11 cellular contexts compared by ENCODE assay signal in the genomic region with DNA sequence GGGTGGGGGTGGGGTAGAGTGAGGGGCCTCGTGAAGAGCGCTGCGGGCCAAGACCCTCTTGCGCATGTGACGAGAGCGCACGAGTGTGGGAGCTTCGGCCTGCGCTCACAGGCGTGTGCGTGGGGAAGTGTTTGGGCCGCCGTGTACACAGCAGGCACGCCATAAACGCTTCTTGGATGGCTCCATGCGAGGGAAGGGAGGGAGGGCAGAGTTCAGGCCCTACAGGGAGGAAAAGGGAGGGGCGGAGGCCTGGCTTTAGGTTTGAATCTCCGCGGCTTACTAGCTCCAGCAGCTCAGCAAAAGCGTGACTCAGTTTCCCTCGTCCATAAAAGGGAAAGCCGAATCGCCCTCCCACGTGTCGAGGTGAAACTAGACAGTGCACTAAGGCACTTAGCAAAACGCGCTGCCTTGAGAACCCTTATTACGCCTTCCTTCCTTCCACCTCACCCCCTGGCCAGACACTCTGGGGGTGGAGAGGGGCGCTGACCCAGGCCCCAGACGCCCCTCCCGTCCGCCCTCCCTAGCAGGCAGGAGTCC. TPM values are rescaled to one million over a fixed set of nuclear protein-coding genes. Genes with fewer than 3 reads are reported as not detected.
DNase-seq lines count a peak whose midpoint lies in the region; ATAC-seq and TF ChIP-seq lines count a peak whose summit lies in the region.
"Had no signal": no experiment of that assay in that cellular context is flagged by ENCODE, and none has a peak within 500 bp of the region (broad histone marks: within the 10 kb centered on the region; RNA-seq: fewer than 3 reads in every experiment).

No MANE protein-coding gene starts in this region.

- peak overlapping the region; percentile 4 to 60 for H3K4me3 Mint-ChIP-seq in activated T-cell treated with anti-CD3 and anti-CD28 coated beads, Interleukin-2, amount 50 U/mL, for 72 hours
- H3K4me3 Mint-ChIP-seq in activated T-cell treated with anti-CD3 and anti-CD28 coated beads, Interleukin-2, amount 50 U/mL, for 24 hours: no peak overlapping the region
- H3K4me3 Mint-ChIP-seq in CD4-positive, alpha-beta T cell: no peak overlapping the region

- peak overlapping the region; percentile 20 for H3K27ac ChIP-seq in duodenal mucosa (ENCODE audit: low read depth, low read length)
- peak overlapping the region in 1 of 4 donors; percentile 69 for H3K27ac ChIP-seq in tibial nerve
- no peak overlapping the region for H3K27ac ChIP-seq in CD4-positive, alpha-beta T cell (ENCODE audit: low read depth, low read length)

- ATAC-seq in activated T-cell treated with anti-CD3 and anti-CD28 coated beads, Interleukin-2, amount 50 U/mL, for 72 hours (replicated peaks in 1 of 2): peak; percentile 21 to 39
- peak; percentile 69 for ATAC-seq in mucosa of descending colon
- ATAC-seq in GM19455 (IDR thresholded peaks at IDR 0.05; ENCODE audit: unreplicated experiment): no peak
- ATAC-seq in CD4-positive, alpha-beta T cell (ENCODE audit: poor library complexity): no peak

- H3K36me3 ChIP-seq in duodenal mucosa (ENCODE audit: control insufficient read depth in 1 of 2, insufficient read depth in 2 of 2, low read length in 2 of 2) (no peaks in the 10 kb centered on the region), mucosa of descending colon (ENCODE audit: low read depth) (no peaks in the 10 kb centered on the region), tibial nerve (no peaks in the 10 kb centered on the region)
- H3K36me3 ChIP-seq: cardiac muscle cell had no signal

- H3K9me3 Mint-ChIP-seq in activated T-cell treated with anti-CD3 and anti-CD28 coated beads, Interleukin-2, amount 50 U/mL, for 72 hours: peaks cover 4% of the 10 kb centered on the region in 2 donors
- peaks cover 4% of the 10 kb centered on the region for H3K9me3 Mint-ChIP-seq in activated T-cell treated with anti-CD3 and anti-CD28 coated beads, Interleukin-2, amount 50 U/mL, for 24 hours
- H3K9me3 Mint-ChIP-seq in CD4-positive, alpha-beta T cell: peaks cover 3% of the 10 kb centered on the region

- H3K9ac ChIP-seq in duodenal mucosa (ENCODE audit: low read depth in 1 of 2, low read length in 2 of 2): peak overlapping the region; percentile 10 to 56

- H3K27me3 Mint-ChIP-seq in activated T-cell treated with anti-CD3 and anti-CD28 coated beads, Interleukin-2, amount 50 U/mL, for 72 hours (ENCODE audit: low read depth): peaks cover 48% of the 10 kb centered on the region
- peaks cover 55% of the 10 kb centered on the region for H3K27me3 Mint-ChIP-seq in activated T-cell treated with anti-CD3 and anti-CD28 coated beads, Interleukin-2, amount 50 U/mL, for 24 hours
- H3K27me3 Mint-ChIP-seq in CD4-positive, alpha-beta T cell: peaks cover 36% of the 10 kb centered on the region

- H3K27me3 ChIP-seq in duodenal mucosa (ENCODE audit: control insufficient read depth in 1 of 2, insufficient read depth in 2 of 2, low read length in 2 of 2) (peaks cover 0 to 6% of the 10 kb centered on the region in 2 donors), tibial nerve (peaks cover 0 to 12% of the 10 kb centered on the region in 2 donors)
- H3K27me3 ChIP-seq in CD4-positive, alpha-beta T cell (ENCODE audit: control insufficient read depth, insufficient read depth, low read length): peaks cover 30% of the 10 kb centered on the region
- H3K27me3 ChIP-seq: cardiac muscle cell had no signal

- no peak for TF ChIP-seq CTCF in mucosa of descending colon (IDR thresholded peaks at IDR 0.05)
- TF ChIP-seq CTCF in tibial nerve (IDR thresholded peaks at IDR 0.05): no peak
- no peak for TF ChIP-seq CTCF in CD4-positive, alpha-beta T cell (IDR thresholded peaks at IDR 0.05)

- H3K36me3 Mint-ChIP-seq in activated T-cell treated with anti-CD3 and anti-CD28 coated beads, Interleukin-2, amount 50 U/mL, for 72 hours (ENCODE audit: insufficient read depth in 2 of 2): peaks cover 4 to 5% of the 10 kb centered on the region in 2 donors
- H3K36me3 Mint-ChIP-seq in activated T-cell treated with anti-CD3 and anti-CD28 coated beads, Interleukin-2, amount 50 U/mL, for 24 hours (ENCODE audit: low read depth): no peaks in the 10 kb centered on the region
- no peaks in the 10 kb centered on the region for H3K36me3 Mint-ChIP-seq in CD4-positive, alpha-beta T cell (ENCODE audit: low read depth)

- no peak for DNase-seq in activated T-cell treated with anti-CD3 and anti-CD28 coated beads, Interleukin-2, amount 50 U/mL, for 72 hours
- DNase-seq in activated T-cell treated with anti-CD3 and anti-CD28 coated beads, Interleukin-2, amount 50 U/mL, for 24 hours: no peak
- DNase-seq in mucosa of descending colon: peak; percentile 68 to 78 (median 72)
- no peak for DNase-seq in tibial nerve (ENCODE audit: low spot score in 2 of 2)
- no peak for DNase-seq in midbrain (lab: John Stamatoyannopoulos, UW)
- DNase-seq in CD4-positive, alpha-beta T cell: no peak
- DNase-seq: NCI-H1092 treated with DMSO at 0.1 percent for 48 hours had no signal

- intact Hi-C loops in mucosa of descending colon (cut with DNase I, micrococcal nuclease): no loop called here
- intact Hi-C loops in CD4-positive, alpha-beta T cell (cut with DNase I, micrococcal nuclease): loop anchor here in 1 of 2 experiments (10.0 kb wide), 1 partner anchor 46 kb away; no protein-coding TSS in a partner anchor

- H3K9me3 ChIP-seq in duodenal mucosa (ENCODE audit: control insufficient read depth in 1 of 2, low read length in 2 of 2) (peaks cover 0 to 4% of the 10 kb centered on the region in 2 donors), mucosa of descending colon (peaks cover 1% of the 10 kb centered on the region), tibial nerve (peaks cover 0 to 4% (median 0%) of the 10 kb centered on the region in 4 donors)
- H3K9me3 ChIP-seq in CD4-positive, alpha-beta T cell (ENCODE audit: control insufficient read depth, low read length): peaks cover under 1% of the 10 kb centered on the region

- H3K4me1 ChIP-seq in duodenal mucosa (ENCODE audit: control insufficient read depth in 1 of 2, insufficient read depth in 2 of 2, low read length in 2 of 2) (peaks cover 23 to 32% of the 10 kb centered on the region in 2 donors), mucosa of descending colon (ENCODE audit: low read depth) (peaks cover 35% of the 10 kb centered on the region), tibial nerve (peaks cover 0 to 39% (median 23%) of the 10 kb centered on the region in 4 donors)

- H3K4me1 Mint-ChIP-seq in activated T-cell treated with anti-CD3 and anti-CD28 coated beads, Interleukin-2, amount 50 U/mL, for 72 hours (ENCODE audit: low read depth): peaks cover 7% of the 10 kb centered on the region
- H3K4me1 Mint-ChIP-seq in activated T-cell treated with anti-CD3 and anti-CD28 coated beads, Interleukin-2, amount 50 U/mL, for 24 hours (ENCODE audit: low read depth): peaks cover 19% of the 10 kb centered on the region
- H3K4me1 Mint-ChIP-seq in CD4-positive, alpha-beta T cell (ENCODE audit: low read depth): peaks cover 10% of the 10 kb centered on the region

- WGBS in tibial nerve, 2 donors: 6% methylated on average over 28 to 32 of the region's 32 CpGs

- no peak for TF ChIP-seq POLR2A in tibial nerve (IDR thresholded peaks at IDR 0.05)

- H3K27ac Mint-ChIP-seq in activated T-cell treated with anti-CD3 and anti-CD28 coated beads, Interleukin-2, amount 50 U/mL, for 72 hours: no peak overlapping the region
- no peak overlapping the region for H3K27ac Mint-ChIP-seq in activated T-cell treated with anti-CD3 and anti-CD28 coated beads, Interleukin-2, amount 50 U/mL, for 24 hours
- no peak overlapping the region for H3K27ac Mint-ChIP-seq in CD4-positive, alpha-beta T cell

- no peak for TF ChIP-seq EP300 in tibial nerve (IDR thresholded peaks at IDR 0.05)

- CTCF ChIA-PET in CD4-positive, alpha-beta T cell (lab: Charles Lee): no interaction called here

- H3K4me3 ChIP-seq in duodenal mucosa (ENCODE audit: low read depth in 1 of 2, low read length in 2 of 2) (peak overlapping the region; percentile 43 to 61), mucosa of descending colon (no peak overlapping the region), tibial nerve (peak overlapping the region; percentile 19 to 59 (median 32))
- H3K4me3 ChIP-seq: lung had no signal

- POLR2A ChIA-PET in CD4-positive, alpha-beta T cell (lab: Charles Lee): interaction anchor here (1.1 to 4.9 kb wide), 2 partner anchors 12 to 16 kb away, joined by 3 to 22 read pairs; partner anchors contain the start of gene GADD45B

RNA-seq across cellular contexts. Expression of gene GADD45B, which starts 12.5 kb away (rescaled TPM):
- 10 to 100 TPM; 84.4 to 84.5 TPM for total RNA-seq in activated T-cell treated with anti-CD3 and anti-CD28 coated beads, Interleukin-2, amount 50 U/mL, for 72 hours
- total RNA-seq in mucosa of descending colon (10 to 100 TPM; 30.6 to 45.5 (median 35.9) TPM), tibial nerve (100 to 1,000 TPM; 230 to 440 (median 337) TPM)
- total RNA-seq in CD4-positive, alpha-beta T cell: 100 to 1,000 TPM; 284 to 285 TPM

RNA-seq across cellular contexts. Expression of gene LMNB2, which starts 31.7 kb away (rescaled TPM):
- total RNA-seq in activated T-cell treated with anti-CD3 and anti-CD28 coated beads, Interleukin-2, amount 50 U/mL, for 72 hours: 10 to 100 TPM; 72.2 to 76.8 TPM
- total RNA-seq in mucosa of descending colon: 10 to 100 TPM; 21.1 to 47.8 (median 22.1) TPM
- total RNA-seq in tibial nerve: 10 to 100 TPM; 15.3 to 53.1 (median 25.9) TPM
- total RNA-seq in CD4-positive, alpha-beta T cell: 1 to 10 TPM; 9.7 to 10.0 TPM

Comparison
In these comparisons a context has a peak if more than half of its experiments do, and no peak if none do; other contexts are left out.
1. H3K4me3 Mint-ChIP-seq: peak in activated T-cell treated with anti-CD3 and anti-CD28 coated beads, Interleukin-2, amount 50 U/mL, for 72 hours (2 of 2); none in activated T-cell treated with anti-CD3 and anti-CD28 coated beads, Interleukin-2, amount 50 U/mL, for 24 hours (single experiment) and CD4-positive, alpha-beta T cell (single experiment).
2. ATAC-seq: peak in activated T-cell treated with anti-CD3 and anti-CD28 coated beads, Interleukin-2, amount 50 U/mL, for 72 hours (2 of 2) and mucosa of descending colon (single experiment); none in GM19455 (single experiment) and CD4-positive, alpha-beta T cell (single experiment).
3. DNase-seq: peak in mucosa of descending colon (3 of 3); none in activated T-cell treated with anti-CD3 and anti-CD28 coated beads, Interleukin-2, amount 50 U/mL, for 72 hours (0 of 2), activated T-cell treated with anti-CD3 and anti-CD28 coated beads, Interleukin-2, amount 50 U/mL, for 24 hours (single experiment), tibial nerve (0 of 2), midbrain (single experiment) and CD4-positive, alpha-beta T cell (0 of 10).